ENCODE assay signal across 28 cellular contexts in the genomic region with DNA sequence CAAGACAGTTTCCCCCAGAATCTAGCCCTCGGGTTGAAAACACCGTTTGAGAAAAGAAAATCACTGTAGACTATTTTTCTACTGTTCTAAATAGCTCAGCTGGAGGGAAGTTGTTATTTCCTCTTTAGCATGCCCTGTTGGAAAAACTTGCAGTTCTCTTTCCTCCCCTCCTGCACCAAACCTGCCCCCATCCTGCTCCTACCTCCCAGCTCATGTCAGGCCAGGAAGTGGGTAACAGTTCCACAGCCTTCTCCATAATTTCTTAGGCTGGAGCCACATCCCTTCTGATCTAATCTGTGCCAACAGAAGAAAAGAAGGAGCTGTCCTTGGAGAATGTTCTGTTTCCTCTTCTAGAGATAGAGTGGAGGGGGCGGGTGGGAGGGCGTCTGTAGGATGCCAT.
"Had no signal": no experiment of that assay in that cellular context is flagged by ENCODE, and none has a peak within 500 bp of the region (broad histone marks: within the 10 kb centered on the region; RNA-seq: fewer than 3 reads in every experiment).

No MANE protein-coding gene starts in this region.

- H3K4me3 ChIP-seq: colonic mucosa, gastroesophageal sphincter, heart left ventricle, hepatocyte, lung, ovary, right lobe of liver, suprapubic skin, transverse colon, upper lobe of right lung, uterus had no signal

- H3K27ac Mint-ChIP-seq: dendritic cell treated with granulocyte-macrophage colony-stimulating factor and Interleukin-4, amounts not matched to agents 40 ng/mL and 50 ng/mL, for 4 days; effector memory CD8-positive, alpha-beta T cell; naive thymus-derived CD4-positive, alpha-beta T cell; stimulated activated naive B cell treated with anti-CD40 and anti-IgM and Interleukin-4, amounts not matched to agents 10 μg/mL and 1 μg/mL and 100 μg/mL, for 72 hours; stimulated activated naive CD8-positive, alpha-beta T cell treated with anti-CD3 and anti-CD28 coated beads, Interleukin-15, amount 100 ng/mL, for 72 hours had no signal

- H3K9me3 ChIP-seq: colonic mucosa, gastroesophageal sphincter, heart left ventricle, ovary, right lobe of liver, suprapubic skin, transverse colon, upper lobe of right lung, uterus had no signal

- H3K36me3 ChIP-seq: colonic mucosa, gastroesophageal sphincter, heart left ventricle, ovary, right lobe of liver, suprapubic skin, transverse colon, upper lobe of right lung, uterus had no signal

- H3K36me3 Mint-ChIP-seq: naive thymus-derived CD4-positive, alpha-beta T cell; stimulated activated naive B cell treated with anti-CD40 and anti-IgM and Interleukin-4, amounts not matched to agents 10 μg/mL and 1 μg/mL and 100 μg/mL, for 72 hours had no signal

- H3K4me1 ChIP-seq: colonic mucosa, foreskin keratinocyte, gastroesophageal sphincter, heart left ventricle, right lobe of liver, suprapubic skin, transverse colon, upper lobe of right lung, uterus had no signal

- H3K4me1 Mint-ChIP-seq: naive thymus-derived CD4-positive, alpha-beta T cell; stimulated activated naive B cell treated with anti-CD40 and anti-IgM and Interleukin-4, amounts not matched to agents 10 μg/mL and 1 μg/mL and 100 μg/mL, for 72 hours; stimulated activated naive CD8-positive, alpha-beta T cell treated with anti-CD3 and anti-CD28 coated beads, Interleukin-15, amount 100 ng/mL, for 72 hours had no signal

- H3K4me3 Mint-ChIP-seq: dendritic cell treated with granulocyte-macrophage colony-stimulating factor and Interleukin-4, amounts not matched to agents 40 ng/mL and 50 ng/mL, for 4 days; effector memory CD8-positive, alpha-beta T cell; naive thymus-derived CD4-positive, alpha-beta T cell; stimulated activated naive B cell treated with anti-CD40 and anti-IgM and Interleukin-4, amounts not matched to agents 10 μg/mL and 1 μg/mL and 100 μg/mL, for 72 hours; stimulated activated naive CD8-positive, alpha-beta T cell treated with anti-CD3 and anti-CD28 coated beads, Interleukin-15, amount 100 ng/mL, for 72 hours had no signal

- H3K27me3 Mint-ChIP-seq: dendritic cell treated with granulocyte-macrophage colony-stimulating factor and Interleukin-4, amounts not matched to agents 40 ng/mL and 50 ng/mL, for 4 days; stimulated activated naive CD8-positive, alpha-beta T cell treated with anti-CD3 and anti-CD28 coated beads, Interleukin-15, amount 100 ng/mL, for 72 hours had no signal

- H3K9me3 Mint-ChIP-seq: dendritic cell treated with granulocyte-macrophage colony-stimulating factor and Interleukin-4, amounts not matched to agents 40 ng/mL and 50 ng/mL, for 4 days; stimulated activated naive CD8-positive, alpha-beta T cell treated with anti-CD3 and anti-CD28 coated beads, Interleukin-15, amount 100 ng/mL, for 72 hours had no signal

- H3K27me3 ChIP-seq: colonic mucosa, foreskin keratinocyte, gastroesophageal sphincter, heart left ventricle, hepatocyte, ovary, right lobe of liver, suprapubic skin, transverse colon, upper lobe of right lung, uterus had no signal

- H3K27ac ChIP-seq: colonic mucosa, epithelial cell of prostate, foreskin keratinocyte, gastroesophageal sphincter, heart left ventricle, hepatocyte, ovary, right lobe of liver, suprapubic skin, transverse colon, upper lobe of right lung, uterus had no signal

- H3K79me2 ChIP-seq: hepatocyte had no signal

- H2AFZ ChIP-seq: hepatocyte had no signal

- DNase-seq: colonic mucosa; effector memory CD8-positive, alpha-beta T cell; foreskin keratinocyte; heart left ventricle; kidney; mesenchymal stem cell; midbrain; naive thymus-derived CD4-positive, alpha-beta T cell; occipital lobe; ovary; posterior cingulate gyrus; right lobe of liver; small intestine; stimulated activated CD4-positive, alpha-beta T cell treated with anti-CD3 and anti-CD28 coated beads, Interleukin-15, amount 100 ng/mL, for 24 hours; stimulated activated CD4-positive, alpha-beta T cell treated with anti-CD3 and anti-CD28 coated beads, Interleukin-2, amount 100 ng/mL, for 48 hours; stimulated activated naive B cell treated with anti-CD40 and anti-IgM and Interleukin-4, amounts not matched to agents 10 μg/mL and 1 μg/mL and 100 μg/mL, for 72 hours; stimulated activated naive CD8-positive, alpha-beta T cell treated with anti-CD3 and anti-CD28 coated beads, Interleukin-15, amount 100 ng/mL, for 72 hours; transverse colon; upper lobe of right lung; uterus had no signal

- H3K4me2 ChIP-seq: hepatocyte had no signal

- ATAC-seq: effector memory CD8-positive, alpha-beta T cell; esophagus mucosa; foreskin keratinocyte; gastroesophageal sphincter; heart left ventricle; left lobe of liver; naive thymus-derived CD4-positive, alpha-beta T cell; right lobe of liver; stimulated activated naive B cell treated with anti-CD40 and anti-IgM and Interleukin-4, amounts not matched to agents 10 μg/mL and 1 μg/mL and 100 μg/mL, for 72 hours; stimulated activated naive CD8-positive, alpha-beta T cell treated with anti-CD3 and anti-CD28 coated beads, Interleukin-15, amount 100 ng/mL, for 72 hours; upper lobe of right lung had no signal
